Comparison of ENCODE assay signal across 11 cellular contexts in genomic region chr13:45415112-45415511, GRCh38. TPM values are rescaled to one million over a fixed set of nuclear protein-coding genes. Genes with fewer than 3 reads are reported as not detected.
A peak's percentile ranks its signal among the peaks of the same experiment; 100 is the strongest.
DNase-seq lines count a peak whose midpoint lies in the region; ATAC-seq and TF ChIP-seq lines count a peak whose summit lies in the region.
"Had no signal": no experiment of that assay in that cellular context is flagged by ENCODE, and none has a peak within 500 bp of the region (broad histone marks: within the 10 kb centered on the region; RNA-seq: fewer than 3 reads in every experiment).

No MANE protein-coding gene starts in this region.

- TF ChIP-seq CTCF in Loucy (conservative IDR thresholded peaks at IDR 0.05; ENCODE audit: low read length): no peak
- no peak for TF ChIP-seq CTCF in body of pancreas (IDR thresholded peaks at IDR 0.05)
- TF ChIP-seq CTCF in right lobe of liver (IDR thresholded peaks at IDR 0.05): no peak
- no peak for TF ChIP-seq CTCF in stomach (IDR thresholded peaks at IDR 0.05)
- TF ChIP-seq CTCF in osteocyte (IDR thresholded peaks at IDR 0.05): no peak

- H3K4me1 ChIP-seq in Loucy (ENCODE audit: insufficient read depth, low read length, poor library complexity, severe bottlenecking): peaks cover 12% of the 10 kb centered on the region
- peaks cover 46% of the 10 kb centered on the region for H3K4me1 ChIP-seq in body of pancreas
- H3K4me1 ChIP-seq in right lobe of liver: peaks cover 0 to 29% (median 4%) of the 10 kb centered on the region in 4 donors
- peaks cover 37 to 59% (median 51%) of the 10 kb centered on the region in 4 donors for H3K4me1 ChIP-seq in stomach
- H3K4me1 ChIP-seq in effector memory CD4-positive, alpha-beta T cell (ENCODE audit: control insufficient read depth, insufficient read depth, low read length, poor library complexity, severe bottlenecking): peaks cover 7% of the 10 kb centered on the region

- no peaks in the 10 kb centered on the region for H3K9me3 Mint-ChIP-seq in osteocyte (ENCODE audit: unreplicated experiment)
- H3K9me3 Mint-ChIP-seq: stimulated activated memory B cell treated with anti-CD40 and anti-IgM and Interleukin-4, amounts not matched to agents 10 μg/mL and 1 μg/mL and 100 μg/mL, for 72 hours had no signal

- intact Hi-C loops in body of pancreas (cut with DNase I): no loop called here
- intact Hi-C loops in right lobe of liver (cut with DNase I): no loop called here
- intact Hi-C loops in stomach (cut with DNase I; ENCODE audit: low total_unique reads): no loop called here

- H3K36me3 ChIP-seq in Loucy (ENCODE audit: insufficient read depth, low read length): no peaks in the 10 kb centered on the region
- H3K36me3 ChIP-seq in body of pancreas (replicated peaks in 1 of 2; ENCODE audit: insufficient read depth in 1 of 2, low read depth in 2 of 2): no peaks in the 10 kb centered on the region
- H3K36me3 ChIP-seq in right lobe of liver: peaks cover 0 to 16% (median 7%) of the 10 kb centered on the region in 4 donors
- peaks cover 0 to 12% (median 11%) of the 10 kb centered on the region in 4 donors for H3K36me3 ChIP-seq in stomach
- H3K36me3 ChIP-seq in effector memory CD4-positive, alpha-beta T cell (ENCODE audit: control insufficient read depth, insufficient read depth, low read length): peaks cover 13% of the 10 kb centered on the region

- no peak for TF ChIP-seq POLR2A in body of pancreas (IDR thresholded peaks at IDR 0.05)
- TF ChIP-seq POLR2A in right lobe of liver (IDR thresholded peaks at IDR 0.05): no peak
- TF ChIP-seq POLR2A in stomach (IDR thresholded peaks at IDR 0.05): no peak

- H2AFZ ChIP-seq in Loucy (ENCODE audit: low read length): no peak overlapping the region

- no peaks in the 10 kb centered on the region for H4K20me1 ChIP-seq in Loucy (ENCODE audit: insufficient read depth, low read length, poor library complexity, severe bottlenecking)

- peaks cover 5% of the 10 kb centered on the region for H3K36me3 Mint-ChIP-seq in osteocyte (ENCODE audit: unreplicated experiment)

- no peak for TF ChIP-seq EP300 in stomach (IDR thresholded peaks at IDR 0.05)

- H3K4me3 Mint-ChIP-seq in osteocyte (ENCODE audit: unreplicated experiment): no peak overlapping the region
- H3K4me3 Mint-ChIP-seq: stimulated activated memory B cell treated with anti-CD40 and anti-IgM and Interleukin-4, amounts not matched to agents 10 μg/mL and 1 μg/mL and 100 μg/mL, for 72 hours had no signal

- H3K9me2 ChIP-seq in Loucy (replicated peaks; ENCODE audit: low read depth, low read length): no peaks in the 10 kb centered on the region

- no peaks in the 10 kb centered on the region for H3K27me3 Mint-ChIP-seq in osteocyte (ENCODE audit: unreplicated experiment)
- H3K27me3 Mint-ChIP-seq: stimulated activated memory B cell treated with anti-CD40 and anti-IgM and Interleukin-4, amounts not matched to agents 10 μg/mL and 1 μg/mL and 100 μg/mL, for 72 hours had no signal

- H3K79me2 ChIP-seq in Loucy (ENCODE audit: insufficient read depth, low read length): no peaks in the 10 kb centered on the region

- DNase-seq in body of pancreas (no peak), right lobe of liver (no peak), stomach (no peak), RKO (ENCODE audit: low spot score) (no peak), osteocyte (ENCODE audit: extremely low spot score, unreplicated experiment) (no peak)
- no peak for DNase-seq in effector memory CD4-positive, alpha-beta T cell
- DNase-seq: activated CD4-positive, alpha-beta T cell treated with anti-CD3 and anti-CD28 coated beads, Interleukin-2, amount 50 U/mL, for 48 hours; NCI-H2029 treated with DMSO at 0.1 percent for 48 hours; SHP77 had no signal

- 87 to 88% methylated on average over 1 of the region's 1 CpG for WGBS in body of pancreas, 2 donors
- WGBS in right lobe of liver (ENCODE audit: insufficient coverage, low coverage, low lambda C conversion rate, missing lambda C conversion rate): 20% methylated on average over 1 of the region's 1 CpG
- WGBS in stomach, 5 donors: 48 to 76% (median 70%) methylated on average over 1 of the region's 1 CpG

- H3K4me1 Mint-ChIP-seq in osteocyte (ENCODE audit: unreplicated experiment): peaks cover 32% of the 10 kb centered on the region

- H3K9me3 ChIP-seq in Loucy (ENCODE audit: insufficient read depth, low read depth, low read length) (no peaks in the 10 kb centered on the region), body of pancreas (no peaks in the 10 kb centered on the region), right lobe of liver (no peaks in the 10 kb centered on the region), stomach (no peaks in the 10 kb centered on the region)
- H3K9me3 ChIP-seq in effector memory CD4-positive, alpha-beta T cell (ENCODE audit: control insufficient read depth, low read length): no peaks in the 10 kb centered on the region

- H3K9ac ChIP-seq in Loucy (ENCODE audit: low read depth, low read length, poor library complexity, severe bottlenecking): no peak overlapping the region

- H3F3A ChIP-seq in Loucy (ENCODE audit: low read depth): no peaks in the 10 kb centered on the region

- no peak overlapping the region for H3K4me3 ChIP-seq in Loucy (ENCODE audit: low read length, poor library complexity, severe bottlenecking)
- H3K4me3 ChIP-seq in body of pancreas: no peak overlapping the region
- H3K4me3 ChIP-seq in right lobe of liver: peak overlapping the region; percentile 28 to 42 (median 33)
- peak overlapping the region; percentile 31 to 36 (median 34) for H3K4me3 ChIP-seq in stomach
- no peak overlapping the region for H3K4me3 ChIP-seq in effector memory CD4-positive, alpha-beta T cell (ENCODE audit: insufficient read depth, low read depth, low read length, poor library complexity, severe bottlenecking)

- no peak overlapping the region for H3K27ac Mint-ChIP-seq in osteocyte (ENCODE audit: unreplicated experiment)
- H3K27ac Mint-ChIP-seq: stimulated activated memory B cell treated with anti-CD40 and anti-IgM and Interleukin-4, amounts not matched to agents 10 μg/mL and 1 μg/mL and 100 μg/mL, for 72 hours had no signal

- ATAC-seq in body of pancreas (no peak), right lobe of liver (no peak)
- ATAC-seq: stimulated activated memory B cell treated with anti-CD40 and anti-IgM and Interleukin-4, amounts not matched to agents 10 μg/mL and 1 μg/mL and 100 μg/mL, for 72 hours had no signal

- H3K27me3 ChIP-seq in Loucy (ENCODE audit: insufficient read depth, low read length, poor library complexity, severe bottlenecking) (no peaks in the 10 kb centered on the region), body of pancreas (no peaks in the 10 kb centered on the region), right lobe of liver (no peaks in the 10 kb centered on the region), stomach (no peaks in the 10 kb centered on the region)
- H3K27me3 ChIP-seq in effector memory CD4-positive, alpha-beta T cell (replicated peaks; ENCODE audit: control insufficient read depth, insufficient read depth, low read length, poor library complexity, severe bottlenecking): no peaks in the 10 kb centered on the region

- peak overlapping the region; percentile 48 to 93 (median 90) for H3K27ac ChIP-seq in body of pancreas
- peak overlapping the region; percentile 77 to 97 (median 81) for H3K27ac ChIP-seq in right lobe of liver
- peak overlapping the region; percentile 83 to 96 (median 90) for H3K27ac ChIP-seq in stomach
- H3K27ac ChIP-seq in effector memory CD4-positive, alpha-beta T cell (ENCODE audit: insufficient read depth, low read length, poor library complexity, severe bottlenecking): no peak overlapping the region

- H3K4me2 ChIP-seq in Loucy (ENCODE audit: low read depth, low read length, poor library complexity, severe bottlenecking): peak overlapping the region; percentile 32

RNA-seq across cellular contexts. Expression of gene SLC25A30, which starts 3.1 kb away (rescaled TPM):
- total RNA-seq in body of pancreas: 10 to 100 TPM in 1 of 2 donors, 1 to 10 TPM in 1; 7.3 to 10.1 TPM
- total RNA-seq in right lobe of liver: 10 to 100 TPM; 16.1 to 60.4 (median 45.0) TPM
- total RNA-seq in stomach: 10 to 100 TPM in 2 of 5 donors, 1 to 10 TPM in 3; 3.5 to 51.9 (median 8.7) TPM
- polyA plus RNA-seq in stomach: 1 to 10 TPM; 2.9 to 7.4 (median 6.9) TPM
- total RNA-seq in osteocyte: 8.9 and 12.0 TPM in 2 replicates

RNA-seq across cellular contexts. Expression of gene COG3, which starts 49.6 kb away (rescaled TPM):
- total RNA-seq in body of pancreas (10 to 100 TPM; 49.0 to 52.7 TPM), right lobe of liver (10 to 100 TPM; 18.9 to 66.3 (median 36.8) TPM), stomach (100 to 1,000 TPM in 3 of 5 donors, 10 to 100 TPM in 2; 27.2 to 442 (median 101) TPM), osteocyte (27.4 and 31.0 TPM in 2 replicates)
- 10 to 100 TPM; 10.4 to 11.0 (median 10.7) TPM for polyA plus RNA-seq in stomach

Comparison
In these comparisons a context has a peak if more than half of its experiments do, and no peak if none do; other contexts are left out.
1. H3K4me3 ChIP-seq: peak in right lobe of liver (3 of 3) and stomach (4 of 4); none in Loucy (single experiment), body of pancreas (0 of 2) and effector memory CD4-positive, alpha-beta T cell (single experiment).